8 cellular contexts compared by ENCODE assay signal in the genomic region with DNA sequence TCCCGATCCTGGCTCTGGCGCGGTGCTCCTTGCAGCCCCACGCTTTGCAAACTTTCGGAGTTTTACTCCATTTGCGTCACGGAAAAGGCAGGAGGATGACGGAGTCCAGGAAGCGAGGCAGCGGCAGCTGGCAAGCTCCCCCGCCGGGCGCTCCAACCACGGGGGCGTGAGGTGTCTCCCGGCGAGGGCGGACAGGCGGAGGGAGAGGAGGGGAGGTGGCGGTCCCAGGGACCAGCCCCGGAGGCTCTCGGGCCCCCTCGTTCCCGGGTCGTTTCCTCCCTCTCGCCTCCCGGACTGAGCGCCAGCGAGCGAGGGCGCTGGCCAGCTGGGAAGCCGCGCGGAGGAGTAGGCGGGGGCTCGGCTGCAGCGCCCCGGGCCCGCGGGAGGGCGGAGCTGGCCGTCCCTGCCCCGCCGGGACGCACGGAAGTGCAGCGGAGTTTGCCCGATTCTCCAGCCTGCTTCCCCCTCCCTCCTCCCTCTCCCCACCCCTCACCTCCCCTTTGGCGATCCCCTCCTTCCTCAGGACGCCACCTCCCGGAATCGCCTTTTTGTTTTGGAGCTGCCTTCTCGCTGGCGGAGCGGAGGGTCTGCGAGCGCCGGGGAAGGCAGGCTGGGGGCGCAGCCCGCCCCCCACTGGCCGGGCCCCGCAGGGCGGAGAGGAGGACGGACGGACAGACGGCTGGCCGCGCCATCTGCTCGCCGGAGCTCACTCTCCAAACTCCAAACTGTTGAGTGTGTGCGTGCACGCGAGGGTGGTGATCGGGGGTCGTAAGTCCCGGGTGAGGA.
DNase-seq lines count a peak whose midpoint lies in the region; ATAC-seq and TF ChIP-seq lines count a peak whose summit lies in the region.

A gene with protein sequence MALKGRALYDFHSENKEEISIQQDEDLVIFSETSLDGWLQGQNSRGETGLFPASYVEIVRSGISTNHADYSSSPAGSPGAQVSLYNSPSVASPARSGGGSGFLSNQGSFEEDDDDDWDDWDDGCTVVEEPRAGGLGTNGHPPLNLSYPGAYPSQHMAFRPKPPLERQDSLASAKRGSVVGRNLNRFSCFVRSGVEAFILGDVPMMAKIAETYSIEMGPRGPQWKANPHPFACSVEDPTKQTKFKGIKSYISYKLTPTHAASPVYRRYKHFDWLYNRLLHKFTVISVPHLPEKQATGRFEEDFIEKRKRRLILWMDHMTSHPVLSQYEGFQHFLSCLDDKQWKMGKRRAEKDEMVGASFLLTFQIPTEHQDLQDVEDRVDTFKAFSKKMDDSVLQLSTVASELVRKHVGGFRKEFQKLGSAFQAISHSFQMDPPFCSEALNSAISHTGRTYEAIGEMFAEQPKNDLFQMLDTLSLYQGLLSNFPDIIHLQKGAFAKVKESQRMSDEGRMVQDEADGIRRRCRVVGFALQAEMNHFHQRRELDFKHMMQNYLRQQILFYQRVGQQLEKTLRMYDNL (plus strand): TSS at position 543 of the 786 bp plus-strand sequence. CDS start 1,191 bp downstream, outside the sequence.

- TF ChIP-seq RAD21 in Ishikawa (IDR thresholded peaks at IDR 0.05; ENCODE audit: low read depth) = peak; percentile 23; the same call in 1 of the 2 replicates

- no peaks in the 10 kb centered on the region for H3K9me3 ChIP-seq in ES-I3 (ENCODE audit: control insufficient read depth, insufficient read depth, low read length)

- H3K36me3 ChIP-seq in ES-I3 (ENCODE audit: insufficient read depth, low read length) = no peaks in the 10 kb centered on the region; the same call in 1 of the 2 replicates

- no peak for ATAC-seq in HG02885 (IDR thresholded peaks at IDR 0.05; ENCODE audit: poor library complexity, unreplicated experiment)
- ATAC-seq in HG03520 (IDR thresholded peaks at IDR 0.05; ENCODE audit: unreplicated experiment) = no peak

- H3K4me1 ChIP-seq in ES-I3 (ENCODE audit: insufficient read depth, low read length) = peaks cover 13% of the 10 kb centered on the region

- DNase-seq in T-helper 2 cell = peak; percentile 28 to 53 (median 40)
- peak; percentile 94 for DNase-seq in astrocyte of the hippocampus (ENCODE audit: low read depth, low spot score)
- DNase-seq in hepatic stellate cell (ENCODE audit: low spot score) = peak; percentile 86
- DNase-seq in putamen (ENCODE audit: low spot score) = peak; percentile 64

- TF ChIP-seq EP300 in Ishikawa (IDR thresholded peaks at IDR 0.05; ENCODE audit: borderline replicate concordance) = no peak

- peak within 1 kb of the TSS; percentile 92 for H3K9ac ChIP-seq in ES-I3 (ENCODE audit: low read depth, low read length)

TF ChIP-seq in Ishikawa, 13 proteins besides CTCF, POLR2A, EP300 and RAD21:
- TF ChIP-seq EGR1 (IDR thresholded peaks at IDR 0.05) (peak; percentile 81), YY1 (IDR thresholded peaks at IDR 0.05; ENCODE audit: low read depth) (no peak), TCF12 (IDR thresholded peaks at IDR 0.05; ENCODE audit: low read depth) (peak; percentile 60; the same call in 1 of the 2 replicates), NFIC (IDR thresholded peaks at IDR 0.05) (peak; percentile 26), CREB1 (IDR thresholded peaks at IDR 0.05; ENCODE audit: low read depth) (0 out of 2 replicates have a peak, but pooled peaks have one; percentile 51), ZBTB7A (IDR thresholded peaks at IDR 0.05; ENCODE audit: low read depth) (peak; percentile 94)

Comparison
In these comparisons a context has a peak if more than half of its experiments do, and no peak if none do; other contexts are left out.
1. DNase-seq: peak in every context shown above with its lines; median percentile 94 in astrocyte of the hippocampus; 86 in hepatic stellate cell; 64 in putamen; 40 in T-helper 2 cell.